In genomic region chr11:18383388-18384156, GRCh38 we compare ENCODE assay signal across 8 cellular contexts. TPM values are rescaled to one million over a fixed set of nuclear protein-coding genes. Genes with fewer than 3 reads are reported as not detected.
A peak's percentile ranks its signal among the peaks of the same experiment; 100 is the strongest.
DNase-seq lines count a peak whose midpoint lies in the region; ATAC-seq and TF ChIP-seq lines count a peak whose summit lies in the region.

No MANE protein-coding gene starts in this region.

- CTCF ChIA-PET in CD4-positive, alpha-beta memory T cell (lab: Charles Lee; ENCODE audit: partially characterized antibody): interaction anchor here (0.6 to 4.7 kb wide), 11 partner anchors 9 to 140 kb away, joined by 3 to 48 read pairs (median 3); partner anchors contain the start of gene LDHA

- WGBS in psoas muscle, 3 donors: 9 to 30% (median 13%) methylated on average over 8 to 9 of the region's 9 CpGs
- WGBS in aorta, 2 donors: 14 to 18% methylated on average over 9 of the region's 9 CpGs

- no peaks in the 10 kb centered on the region for H3K27me3 ChIP-seq in CD4-positive, alpha-beta memory T cell (ENCODE audit: insufficient read depth, low read length)
- H3K27me3 ChIP-seq in SJSA1 (replicated peaks): no peaks in the 10 kb centered on the region
- no peaks in the 10 kb centered on the region for H3K27me3 ChIP-seq in psoas muscle (ENCODE audit: insufficient read depth in 3 of 3, low read length in 2 of 3)
- no peaks in the 10 kb centered on the region for H3K27me3 ChIP-seq in aorta (ENCODE audit: control insufficient read depth in 1 of 2, insufficient read depth in 2 of 2, low read length in 1 of 2)

- no peaks in the 10 kb centered on the region for H3K36me3 Mint-ChIP-seq in CD4-positive, alpha-beta memory T cell
- no peaks in the 10 kb centered on the region for H3K36me3 Mint-ChIP-seq in activated naive CD4-positive, alpha-beta T cell treated with anti-CD3 and anti-CD28 coated beads, Interleukin-2, amount 50 U/mL, for 72 hours

- peaks cover 51% of the 10 kb centered on the region for H3K4me1 ChIP-seq in CD4-positive, alpha-beta memory T cell (ENCODE audit: insufficient read depth, low read length)
- H3K4me1 ChIP-seq in SJSA1 (replicated peaks) (peaks cover 26% of the 10 kb centered on the region), psoas muscle (peaks cover 28% of the 10 kb centered on the region), aorta (ENCODE audit: control insufficient read depth in 1 of 2, insufficient read depth in 2 of 2, low read length in 2 of 2) (no peaks in the 10 kb centered on the region)

- H3K4me3 Mint-ChIP-seq in CD4-positive, alpha-beta memory T cell: peak overlapping the region; percentile 67 to 87 (median 82)

- peak overlapping the region; percentile 29 to 32 for H3K4me3 ChIP-seq in CD4-positive, alpha-beta memory T cell (ENCODE audit: low read length in 2 of 2)
- H3K4me3 ChIP-seq in SJSA1 (no peak overlapping the region), psoas muscle (peak overlapping the region; percentile 37), aorta (ENCODE audit: low read length in 2 of 2) (no peak overlapping the region)

- peak overlapping the region; percentile 96 to 99 (median 98) for H3K27ac Mint-ChIP-seq in CD4-positive, alpha-beta memory T cell
- H3K27ac Mint-ChIP-seq in activated naive CD4-positive, alpha-beta T cell treated with anti-CD3 and anti-CD28 coated beads, Interleukin-2, amount 50 U/mL, for 72 hours: peak overlapping the region; percentile 95 to 99

- no peaks in the 10 kb centered on the region for H3K9me3 ChIP-seq in CD4-positive, alpha-beta memory T cell (ENCODE audit: control insufficient read depth in 1 of 2, low read length in 2 of 2)
- H3K9me3 ChIP-seq in SJSA1 (replicated peaks) (no peaks in the 10 kb centered on the region), psoas muscle (no peaks in the 10 kb centered on the region), aorta (ENCODE audit: control insufficient read depth, low read length) (no peaks in the 10 kb centered on the region)

- no peaks in the 10 kb centered on the region for H3K9me3 Mint-ChIP-seq in CD4-positive, alpha-beta memory T cell
- no peaks in the 10 kb centered on the region for H3K9me3 Mint-ChIP-seq in activated naive CD4-positive, alpha-beta T cell treated with anti-CD3 and anti-CD28 coated beads, Interleukin-2, amount 50 U/mL, for 72 hours

- POLR2A ChIA-PET in CD4-positive, alpha-beta memory T cell (lab: Charles Lee; ENCODE audit: partially characterized antibody): interaction anchor here (0.6 to 5.0 kb wide), 19 partner anchors 10 to 370 kb away, joined by 3 to 266 read pairs (median 4); partner anchors contain the start of genes GTF2H1, HPS5, LDHA and TSG101

- H3K27ac ChIP-seq in CD4-positive, alpha-beta memory T cell (ENCODE audit: low read depth, low read length): peak overlapping the region; percentile 71
- H3K27ac ChIP-seq in SJSA1 (peak overlapping the region; percentile 87), psoas muscle (peak overlapping the region; percentile 99), aorta (ENCODE audit: low read depth in 1 of 2, low read length in 2 of 2) (peak overlapping the region; percentile 92 to 100)

- no peaks in the 10 kb centered on the region for H3K27me3 Mint-ChIP-seq in CD4-positive, alpha-beta memory T cell

- no peaks in the 10 kb centered on the region for H3K36me3 ChIP-seq in CD4-positive, alpha-beta memory T cell (ENCODE audit: insufficient read depth, low read length)
- H3K36me3 ChIP-seq in SJSA1 (no peaks in the 10 kb centered on the region), psoas muscle (ENCODE audit: insufficient read depth in 1 of 2, low read depth in 1 of 2) (no peaks in the 10 kb centered on the region), aorta (ENCODE audit: control insufficient read depth in 1 of 2, insufficient read depth in 2 of 2, low read length in 1 of 2) (no peaks in the 10 kb centered on the region)

- peak; percentile 76 to 89 (median 81) for DNase-seq in CD4-positive, alpha-beta memory T cell
- DNase-seq in SJSA1 (ENCODE audit: low read depth in 1 of 2, low spot score in 2 of 2) (peak; percentile 96 to 97), Right ventricle myocardium inferior (ENCODE audit: missing footprints) (peak; percentile 86), psoas muscle (peak; percentile 82 to 89), aorta (peak; percentile 88 to 92)
- peak; percentile 77 to 92 for DNase-seq in activated naive CD4-positive, alpha-beta T cell treated with anti-CD3 and anti-CD28 coated beads, Interleukin-2, amount 50 U/mL, for 72 hours (ENCODE audit: low spot score in 2 of 2)

- ATAC-seq in GM19324 (IDR thresholded peaks at IDR 0.05; ENCODE audit: low FRiP score, unreplicated experiment) (peak; percentile 65), HG03378 (IDR thresholded peaks at IDR 0.05; ENCODE audit: unreplicated experiment) (peak; percentile 93), Right ventricle myocardium inferior (peak; percentile 95), psoas muscle (peak; percentile 91 to 96 (median 94)), aorta (ENCODE audit: low FRiP score) (peak; percentile 96)
- peak; percentile 94 to 98 for ATAC-seq in activated naive CD4-positive, alpha-beta T cell treated with anti-CD3 and anti-CD28 coated beads, Interleukin-2, amount 50 U/mL, for 72 hours

- intact Hi-C loops in CD4-positive, alpha-beta memory T cell (cut with micrococcal nuclease): loop anchor here (1.0 kb wide), 1 partner anchor 11 kb away; the partner anchor contains the start of gene LDHA
- intact Hi-C loops in Right ventricle myocardium inferior (cut with DNase I) (loop anchor here (1.0 kb wide), 1 partner anchor 11 kb away; the partner anchor contains the start of gene LDHA), psoas muscle (cut with DNase I) (no loop called here), aorta (cut with DNase I) (loop anchor here in 1 of 2 donors (1.0 kb wide), 1 partner anchor 11 kb away; the partner anchor contains the start of gene LDHA)

- peaks cover 30 to 51% (median 40%) of the 10 kb centered on the region in 4 donors for H3K4me1 Mint-ChIP-seq in CD4-positive, alpha-beta memory T cell

- TF ChIP-seq CTCF in psoas muscle (IDR thresholded peaks at IDR 0.05): no peak

RNA-seq across cellular contexts. Expression of gene LDHA, which starts 10.8 kb away (rescaled TPM):
- 100 to 1,000 TPM; 131 to 135 TPM for total RNA-seq in CD4-positive, alpha-beta memory T cell
- 100 to 1,000 TPM; 556 to 720 TPM for polyA plus RNA-seq in CD4-positive, alpha-beta memory T cell
- total RNA-seq in SJSA1 (2014; rRNA removed; shearing (Covaris generic)): 758 and 913 TPM in 2 replicates
- 1,000 to 10,000 TPM in 1 of 2 donors, 100 to 1,000 TPM in 1; 979 to 2,196 TPM for total RNA-seq in activated naive CD4-positive, alpha-beta T cell treated with anti-CD3 and anti-CD28 coated beads, Interleukin-2, amount 50 U/mL, for 72 hours
- total RNA-seq in Right ventricle myocardium inferior (424 TPM), psoas muscle (100 to 1,000 TPM; 254 to 867 (median 701) TPM), aorta (100 to 1,000 TPM; 590 to 591 TPM)
- polyA plus RNA-seq in psoas muscle (1,000 to 10,000 TPM in 2 of 3 donors, 100 to 1,000 TPM in 1; 903 to 1,038 (median 1,020) TPM), aorta (100 to 1,000 TPM; 539 to 584 TPM)

RNA-seq across cellular contexts. Expression of gene LDHC, which starts 28.5 kb away (rescaled TPM):
- total RNA-seq in CD4-positive, alpha-beta memory T cell: not detected
- polyA plus RNA-seq in CD4-positive, alpha-beta memory T cell: not detected
- total RNA-seq in SJSA1 (2014; rRNA removed; shearing (Covaris generic)): 0.08 TPM in 1 of 2 replicates, not detected in the other
- not detected for total RNA-seq in activated naive CD4-positive, alpha-beta T cell treated with anti-CD3 and anti-CD28 coated beads, Interleukin-2, amount 50 U/mL, for 72 hours
- not detected for total RNA-seq in Right ventricle myocardium inferior
- total RNA-seq in psoas muscle: 1 to 10 TPM in 2 of 4 donors, under 1 TPM in 1, not detected in 1; 0.64 to 3.0 (median 2.5) TPM
- polyA plus RNA-seq in psoas muscle: 1 to 10 TPM in 2 of 3 donors, not detected in 1; 2.3 to 4.0 TPM
- under 1 TPM in 1 of 2 donors, not detected in 1; 0.60 TPM for total RNA-seq in aorta
- under 1 TPM in 1 of 2 donors, not detected in 1; 0.56 TPM for polyA plus RNA-seq in aorta

Comparison
In these comparisons a context has a peak if more than half of its experiments do, and no peak if none do; other contexts are left out.
1. H3K4me3 ChIP-seq: peak in CD4-positive, alpha-beta memory T cell (2 of 2) and psoas muscle (single experiment); none in SJSA1 (single experiment) and aorta (0 of 2).
2. intact Hi-C loops: an anchor here in CD4-positive, alpha-beta memory T cell (1.0 kb wide) and Right ventricle myocardium inferior (1.0 kb wide); none called in psoas muscle.
3. Peak in every context shown above with its lines, with median percentiles within 50 percentile points of each other: DNase-seq, H3K27ac ChIP-seq and ATAC-seq.